8 cellular contexts compared by ENCODE assay signal in genomic region chr1:111769517-111770146, GRCh38. TPM values are rescaled to one million over a fixed set of nuclear protein-coding genes. Genes with fewer than 3 reads are reported as not detected.
DNase-seq lines count a peak whose midpoint lies in the region; ATAC-seq and TF ChIP-seq lines count a peak whose summit lies in the region.

No MANE protein-coding gene starts in this region.

- H3K79me2 ChIP-seq in GM23248 (ENCODE audit: insufficient read depth) (no peaks in the 10 kb centered on the region), osteoblast (ENCODE audit: insufficient read depth, low read length) (no peaks in the 10 kb centered on the region)

- CTCF ChIA-PET in activated CD8-positive, alpha-beta T cell treated with anti-CD3 and anti-CD28 coated beads for 36 hours (lab: Charles Lee), result interaction anchor here (0.7 to 5.4 kb wide), 42 partner anchors 9 to 739 kb away, joined by 3 to 40 read pairs (median 4); partner anchors contain the start of genes DDX20, INKA2 and WDR77

- H4K20me1 ChIP-seq in GM23248 (ENCODE audit: insufficient read depth) (no peaks in the 10 kb centered on the region), osteoblast (ENCODE audit: insufficient read depth, low read length) (no peaks in the 10 kb centered on the region)

- H3K27ac Mint-ChIP-seq in activated CD8-positive, alpha-beta T cell treated with anti-CD3 and anti-CD28 coated beads for 36 hours, result no peak overlapping the region

- H2AFZ ChIP-seq in GM23248 (0 out of 2 replicates have a peak overlapping the region, but pooled peaks have one; percentile 32), osteoblast (ENCODE audit: low read length) (no peak overlapping the region)

- peak overlapping the region; percentile 6; the same call in 1 of the 2 replicates for H3K9ac ChIP-seq in GM23248

- H3K36me3 ChIP-seq in BE2C, result peaks cover 37% of the 10 kb centered on the region
- peaks cover 18% of the 10 kb centered on the region; the same call in 1 of the 2 replicates for H3K36me3 ChIP-seq in GM23248 (ENCODE audit: low read depth)
- peaks cover 30% of the 10 kb centered on the region for H3K36me3 ChIP-seq in osteoblast (ENCODE audit: insufficient read depth, low read length)

- no peak overlapping the region for H3K4me3 Mint-ChIP-seq in activated CD8-positive, alpha-beta T cell treated with anti-CD3 and anti-CD28 coated beads for 36 hours

- DNase-seq in BE2C (peak; percentile 52), GM23248 (peak; percentile 80), NCI-H526 (lab: John Stamatoyannopoulos, UW) (peak; percentile 44 to 69), fibroblast of mammary gland (ENCODE audit: low read depth) (peak; percentile 82), osteoblast (ENCODE audit: insufficient read length, low spot score, missing footprints) (peak; percentile 85), ureter (ENCODE audit: low spot score) (no peak)
- peak; percentile 66 for DNase-seq in activated CD8-positive, alpha-beta T cell treated with anti-CD3 and anti-CD28 coated beads for 36 hours

- no peaks in the 10 kb centered on the region for H3K9me3 ChIP-seq in BE2C
- H3K9me3 ChIP-seq in GM23248 (ENCODE audit: low read depth), result no peaks in the 10 kb centered on the region
- no peaks in the 10 kb centered on the region for H3K9me3 ChIP-seq in osteoblast (ENCODE audit: low read depth, low read length)

- H3K27me3 ChIP-seq in BE2C (no peaks in the 10 kb centered on the region), GM23248 (replicated peaks; ENCODE audit: insufficient read depth) (no peaks in the 10 kb centered on the region), osteoblast (ENCODE audit: insufficient read depth, low read length) (no peaks in the 10 kb centered on the region)

- WGBS in GM23248 (ENCODE audit: low coverage in 1 of 2, low lambda C conversion rate in 2 of 2, missing lambda C conversion rate in 2 of 2), 2 experiments, result 32% methylated on average over 6 of the region's 6 CpGs

- POLR2A ChIA-PET in activated CD8-positive, alpha-beta T cell treated with anti-CD3 and anti-CD28 coated beads for 36 hours (lab: Charles Lee), result interaction anchor here (1.9 kb wide), 1 partner anchor 15 kb away, joined by 4 read pairs; no protein-coding TSS in a partner anchor

- H3K9me3 Mint-ChIP-seq in activated CD8-positive, alpha-beta T cell treated with anti-CD3 and anti-CD28 coated beads for 36 hours, result no peaks in the 10 kb centered on the region

- peaks cover 16% of the 10 kb centered on the region for H3K4me1 Mint-ChIP-seq in activated CD8-positive, alpha-beta T cell treated with anti-CD3 and anti-CD28 coated beads for 36 hours (ENCODE audit: low read depth)

- peaks cover 22% of the 10 kb centered on the region for H3K36me3 Mint-ChIP-seq in activated CD8-positive, alpha-beta T cell treated with anti-CD3 and anti-CD28 coated beads for 36 hours (ENCODE audit: low read depth)

- H3K9me2 ChIP-seq in GM23248 (ENCODE audit: insufficient read depth), result no peaks in the 10 kb centered on the region

- in situ Hi-C loops in GM23248 (cut with MboI), result loop anchor here (25.0 kb wide), 1 partner anchor 557 kb away; the partner anchor contains the start of gene DENND2D

- intact Hi-C loops in activated CD8-positive, alpha-beta T cell treated with anti-CD3 and anti-CD28 coated beads for 36 hours (cut with micrococcal nuclease), result no loop called here

- H3K27ac ChIP-seq in GM23248, result no peak overlapping the region
- no peak overlapping the region for H3K27ac ChIP-seq in osteoblast (ENCODE audit: low read depth, low read length)

- H3K4me3 ChIP-seq in BE2C (ENCODE audit: low read depth, low read length), result no peak overlapping the region
- H3K4me3 ChIP-seq in GM23248, result no peak overlapping the region
- H3K4me3 ChIP-seq in fibroblast of mammary gland (ENCODE audit: control insufficient read depth, low read depth, low read length), result no peak overlapping the region
- no peak overlapping the region for H3K4me3 ChIP-seq in osteoblast (ENCODE audit: insufficient read depth, low read length)

- H3K4me2 ChIP-seq in GM23248 (ENCODE audit: unreplicated experiment), result peak overlapping the region; percentile 17
- no peak overlapping the region for H3K4me2 ChIP-seq in osteoblast (ENCODE audit: insufficient read depth, low read length)

- H3F3A ChIP-seq in GM23248 (ENCODE audit: insufficient read depth), result peaks cover 18% of the 10 kb centered on the region

- no peaks in the 10 kb centered on the region for H3K27me3 Mint-ChIP-seq in activated CD8-positive, alpha-beta T cell treated with anti-CD3 and anti-CD28 coated beads for 36 hours

- TF ChIP-seq CTCF in BE2C (IDR thresholded peaks at IDR 0.05; ENCODE audit: low read depth, low read length), result peak; percentile 84
- peak; percentile 78 for TF ChIP-seq CTCF in activated CD8-positive, alpha-beta T cell treated with anti-CD3 and anti-CD28 coated beads for 36 hours (IDR thresholded peaks at IDR 0.05)
- TF ChIP-seq CTCF in fibroblast of mammary gland (conservative IDR thresholded peaks at IDR 0.05; ENCODE audit: control insufficient read depth, insufficient read depth, low read depth, low read length), result peak; percentile 85
- peak; percentile 83 for TF ChIP-seq CTCF in osteoblast (IDR thresholded peaks at IDR 0.05; ENCODE audit: extremely low read depth, low read depth, low read length)

- peak; percentile 55 for ATAC-seq in activated CD8-positive, alpha-beta T cell treated with anti-CD3 and anti-CD28 coated beads for 36 hours
- no peak for ATAC-seq in GM21526 (IDR thresholded peaks at IDR 0.05; ENCODE audit: low FRiP score, unreplicated experiment)

- H3K4me1 ChIP-seq in BE2C (no peaks in the 10 kb centered on the region), GM23248 (ENCODE audit: insufficient read depth) (no peaks in the 10 kb centered on the region), osteoblast (ENCODE audit: insufficient read depth, low read length) (no peaks in the 10 kb centered on the region)

RNA-seq across cellular contexts. Expression of gene DDX20, which starts 13.9 kb away (rescaled TPM):
- polyA plus RNA-seq in BE2C (2012; ENCODE audit: insufficient read depth, insufficient read length, low read depth), result 23.7 TPM
- total RNA-seq in GM23248 (2014; rRNA removed; shearing (Covaris generic)), result 20.1 and 24.2 TPM in 2 replicates
- 9.4 and 11.5 TPM in 2 replicates for polyA plus RNA-seq in GM23248 (2016; fragmentation: Nextera tagmentation; extraction: Ambion mirVana)
- 10 to 100 TPM; 15.3 to 15.9 TPM for total RNA-seq in activated CD8-positive, alpha-beta T cell treated with anti-CD3 and anti-CD28 coated beads for 36 hours
- total RNA-seq in osteoblast, result 15.6 and 19.2 TPM in 2 replicates
- total RNA-seq in ureter, result 18.4 TPM

RNA-seq across cellular contexts. Expression of gene INKA2, which starts 30.4 kb away (rescaled TPM):
- 3.4 TPM for polyA plus RNA-seq in BE2C (2012; ENCODE audit: insufficient read depth, insufficient read length, low read depth)
- 0.63 and 1.3 TPM in 2 replicates for total RNA-seq in GM23248 (2014; rRNA removed; shearing (Covaris generic))
- 1.2 and 1.3 TPM in 2 replicates for polyA plus RNA-seq in GM23248 (2016; fragmentation: Nextera tagmentation; extraction: Ambion mirVana)
- 1 to 10 TPM; 1.7 to 2.3 TPM for total RNA-seq in activated CD8-positive, alpha-beta T cell treated with anti-CD3 and anti-CD28 coated beads for 36 hours
- total RNA-seq in osteoblast, result 3.5 and 3.6 TPM in 2 replicates
- 5.7 TPM for total RNA-seq in ureter
